9 cellular contexts compared by ENCODE assay signal in the genomic region with DNA sequence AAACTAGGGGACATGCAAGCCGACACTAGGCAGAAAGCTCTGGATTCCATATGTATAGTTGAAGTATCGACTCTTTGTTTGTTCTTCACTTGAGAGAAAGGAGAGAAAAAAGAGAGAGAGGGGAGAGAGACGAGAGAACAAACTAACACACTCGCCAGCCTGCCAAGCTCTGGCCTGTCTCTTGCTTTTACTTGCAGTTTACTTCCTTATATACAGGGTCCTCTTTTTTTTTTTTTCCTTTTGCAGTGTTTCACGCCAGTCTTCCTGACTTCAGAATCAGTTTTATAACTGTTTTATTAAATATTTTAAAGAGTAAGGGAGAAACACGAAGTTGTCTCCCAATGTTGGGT. TPM values are rescaled to one million over a fixed set of nuclear protein-coding genes. Genes with fewer than 3 reads are reported as not detected.
A peak's percentile ranks its signal among the peaks of the same experiment; 100 is the strongest.
DNase-seq lines count a peak whose midpoint lies in the region; ATAC-seq, FAIRE-seq and TF ChIP-seq lines count a peak whose summit lies in the region.
"Had no signal": no experiment of that assay in that cellular context is flagged by ENCODE, and none has a peak within 500 bp of the region (broad histone marks: within the 10 kb centered on the region; RNA-seq: fewer than 3 reads in every experiment).

No MANE protein-coding gene starts in this region.

- H3K9ac ChIP-seq in kidney (ENCODE audit: low read length in 2 of 2), result peak overlapping the region; percentile 25 to 30
- H3K9ac ChIP-seq in subcutaneous abdominal adipose tissue (ENCODE audit: low read length in 5 of 5), result peak overlapping the region; percentile 44 to 79 (median 58)

- H3K9me3 ChIP-seq in kidney (ENCODE audit: control insufficient read depth in 1 of 2, low read length in 2 of 2), result no peaks in the 10 kb centered on the region
- no peaks in the 10 kb centered on the region for H3K9me3 ChIP-seq in subcutaneous abdominal adipose tissue (ENCODE audit: control insufficient read depth in 5 of 5, low read length in 5 of 5)

- DNase-seq in LNCaP clone FGC (ENCODE audit: low read depth) (no peak), astrocyte of the cerebellum (ENCODE audit: low read depth) (no peak), kidney (no peak), NCI-H748 treated with DMSO at 0.1 percent for 48 hours (lab: John Stamatoyannopoulos, UW) (no peak), NCI-H524 treated with DMSO at 0.1 percent for 48 hours (lab: John Stamatoyannopoulos, UW) (no peak)
- DNase-seq: activated CD4-positive, CD25-positive, alpha-beta regulatory T cell had no signal

- TF ChIP-seq POLR2A in GM18505 (IDR thresholded peaks at IDR 0.05; ENCODE audit: borderline replicate concordance, extremely low read depth, insufficient read depth, insufficient read length), result no peak

- ATAC-seq in GM18517 (IDR thresholded peaks at IDR 0.05; ENCODE audit: unreplicated experiment), result no peak
- ATAC-seq in GM18505 (IDR thresholded peaks at IDR 0.05; ENCODE audit: unreplicated experiment), result no peak

- FAIRE-seq in kidney (lab: Jason Lieb, UNC), result no peak

- H3K4me1 ChIP-seq in kidney (ENCODE audit: control insufficient read depth in 1 of 2, insufficient read depth in 1 of 2, low read depth in 1 of 2, low read length in 2 of 2) (peaks cover 43 to 73% of the 10 kb centered on the region in 2 donors), subcutaneous abdominal adipose tissue (ENCODE audit: control insufficient read depth in 5 of 5, insufficient read depth in 5 of 5, low read length in 5 of 5) (peaks cover 4 to 45% (median 35%) of the 10 kb centered on the region in 5 donors)

- in situ Hi-C loops in astrocyte of the cerebellum (cut with HindIII; ENCODE audit: low sequenced_read_pairs), result no loop called here

- peak overlapping the region; percentile 84 to 90 for H3K27ac ChIP-seq in kidney (ENCODE audit: low read depth in 2 of 2, low read length in 2 of 2)
- H3K27ac ChIP-seq in subcutaneous abdominal adipose tissue (ENCODE audit: low read depth, low read length), result peak overlapping the region; percentile 95

- no peaks in the 10 kb centered on the region for H3K27me3 ChIP-seq in subcutaneous abdominal adipose tissue (ENCODE audit: control insufficient read depth in 5 of 5, insufficient read depth in 4 of 5, low read length in 5 of 5)

- no peak for TF ChIP-seq CTCF in LNCaP clone FGC (IDR thresholded peaks at IDR 0.05; ENCODE audit: control insufficient read depth, extremely low read depth, insufficient read depth)
- no peak for TF ChIP-seq CTCF in astrocyte of the cerebellum (IDR thresholded peaks at IDR 0.05; ENCODE audit: low read depth, low read length, missing control alignments)
- TF ChIP-seq CTCF in kidney (IDR thresholded peaks at IDR 0.05; ENCODE audit: borderline replicate concordance, extremely low read depth, insufficient read depth), result no peak

- H3K4me3 ChIP-seq in LNCaP clone FGC (ENCODE audit: low read depth, low read length) (peak overlapping the region; percentile 23; the same call in 1 of the 2 replicates), astrocyte of the cerebellum (ENCODE audit: low read depth, low read length) (peak overlapping the region; percentile 18), kidney (ENCODE audit: low read length in 2 of 2) (peak overlapping the region in 1 of 2 donors; percentile 22), subcutaneous abdominal adipose tissue (ENCODE audit: low read depth in 1 of 5, low read length in 5 of 5) (peak overlapping the region in 4 of 5 donors; percentile 3 to 40 (median 20))

- intact Hi-C loops in kidney (cut with DNase I), result no loop called here

- no peaks in the 10 kb centered on the region for H3K36me3 ChIP-seq in kidney (ENCODE audit: control insufficient read depth in 1 of 2, insufficient read depth in 2 of 2, low read length in 2 of 2)
- no peaks in the 10 kb centered on the region for H3K36me3 ChIP-seq in subcutaneous abdominal adipose tissue (ENCODE audit: control insufficient read depth in 5 of 5, insufficient read depth in 5 of 5, low read length in 5 of 5)

RNA-seq across cellular contexts. Expression of gene TEAD1, which starts 19.9 kb away (rescaled TPM):
- total RNA-seq in kidney, result 77.2 TPM
- 7.6 TPM for polyA plus RNA-seq in kidney (ENCODE audit: insufficient read depth, low read depth, low replicate concordance)
